Comparison of ENCODE assay signal across 20 cellular contexts in the genomic region with DNA sequence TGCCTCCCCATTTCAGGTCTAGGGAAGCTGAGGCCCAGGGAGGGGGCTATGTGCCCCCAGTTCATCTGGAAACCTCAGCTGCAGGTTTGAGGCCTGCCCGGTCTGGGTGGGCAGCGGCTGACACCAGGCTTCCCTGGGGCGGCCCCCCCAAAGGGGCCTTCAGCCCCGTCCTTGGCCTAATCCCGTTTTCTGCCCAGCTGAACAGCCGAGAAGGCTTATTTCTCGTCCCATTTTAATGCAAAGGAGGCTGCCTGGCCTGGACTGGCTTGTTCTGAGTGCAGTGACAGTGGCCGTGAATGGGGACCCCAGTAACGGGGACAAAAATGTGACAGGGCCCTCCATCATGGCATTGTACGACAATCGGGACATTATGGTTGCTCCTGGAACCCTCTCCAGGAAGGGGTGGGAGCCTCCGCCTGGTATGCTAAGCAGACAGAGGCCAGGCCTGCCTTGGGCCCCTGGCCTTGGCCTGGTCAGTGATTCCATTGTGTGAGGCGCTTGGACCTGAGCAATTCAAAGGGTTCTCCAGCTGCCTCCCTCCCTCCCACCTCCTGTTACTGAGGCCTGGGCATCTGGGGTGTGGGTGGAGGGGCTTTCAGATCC.
"Had no signal": no experiment of that assay in that cellular context is flagged by ENCODE, and none has a peak within 500 bp of the region (broad histone marks: within the 10 kb centered on the region; RNA-seq: fewer than 3 reads in every experiment).

No MANE protein-coding gene starts in this region.

- H3K4me3 Mint-ChIP-seq: activated CD4-positive, alpha-beta T cell treated with anti-CD3 and anti-CD28 coated beads, Interleukin-2, amount 10 ng/mL, durations not matched to agents 24 days and 14 days; activated naive CD8-positive, alpha-beta T cell treated with anti-CD3 and anti-CD28 coated beads for 36 hours; dendritic cell treated with granulocyte-macrophage colony-stimulating factor and Interleukin-4, amounts not matched to agents 40 ng/mL and 50 ng/mL, for 4 days; effector memory CD8-positive, alpha-beta T cell; naive thymus-derived CD4-positive, alpha-beta T cell; T-helper 2 cell treated with Interferon-gamma antibody and Interleukin-4, amounts not matched to agents 5 μg/mL and 100 μg/mL, for 36 hours had no signal

- H3K4me3 ChIP-seq: heart right ventricle, mucosa of descending colon, psoas muscle, sigmoid colon, spleen, stomach, thoracic aorta had no signal

- H3K9me3 Mint-ChIP-seq: activated CD4-positive, alpha-beta T cell treated with anti-CD3 and anti-CD28 coated beads, Interleukin-2, amount 10 ng/mL, durations not matched to agents 24 days and 14 days; activated naive CD8-positive, alpha-beta T cell treated with anti-CD3 and anti-CD28 coated beads for 36 hours; dendritic cell treated with granulocyte-macrophage colony-stimulating factor and Interleukin-4, amounts not matched to agents 40 ng/mL and 50 ng/mL, for 4 days; effector memory CD8-positive, alpha-beta T cell; naive thymus-derived CD4-positive, alpha-beta T cell; T-helper 2 cell treated with Interferon-gamma antibody and Interleukin-4, amounts not matched to agents 5 μg/mL and 100 μg/mL, for 36 hours had no signal

- FAIRE-seq: frontal cortex, islet of Langerhans had no signal

- H3K36me3 ChIP-seq: brain microvascular endothelial cell, heart right ventricle, sigmoid colon, spleen, stomach, thoracic aorta had no signal

- H3K27ac ChIP-seq: brain microvascular endothelial cell, epithelial cell of prostate, heart right ventricle, psoas muscle, sigmoid colon, spleen, stomach, thoracic aorta had no signal

- ATAC-seq: effector memory CD8-positive, alpha-beta T cell; heart right ventricle; left colon; mucosa of descending colon; naive thymus-derived CD4-positive, alpha-beta T cell; psoas muscle had no signal

- H3K36me3 Mint-ChIP-seq: activated naive CD8-positive, alpha-beta T cell treated with anti-CD3 and anti-CD28 coated beads for 36 hours; naive thymus-derived CD4-positive, alpha-beta T cell had no signal

- H3K27me3 ChIP-seq: brain microvascular endothelial cell had no signal

- H3K9me3 ChIP-seq: heart right ventricle, mucosa of descending colon, psoas muscle, sigmoid colon, spleen, stomach, thoracic aorta had no signal

- H3K4me1 ChIP-seq: psoas muscle, sigmoid colon had no signal

- DNase-seq: activated CD4-positive, alpha-beta T cell treated with anti-CD3 and anti-CD28 coated beads, Interleukin-2, amount 10 ng/mL, durations not matched to agents 24 days and 14 days; activated CD4-positive, CD25-positive, alpha-beta regulatory T cell; activated CD8-positive, alpha-beta memory T cell treated with anti-CD3 and anti-CD28 coated beads for 24 hours; activated naive CD8-positive, alpha-beta T cell treated with anti-CD3 and anti-CD28 coated beads for 36 hours; brain microvascular endothelial cell; effector memory CD8-positive, alpha-beta T cell; heart right ventricle; left colon; mucosa of descending colon; naive thymus-derived CD4-positive, alpha-beta T cell; psoas muscle; sigmoid colon; spleen; stomach had no signal

- H3K27ac Mint-ChIP-seq: activated CD4-positive, alpha-beta T cell treated with anti-CD3 and anti-CD28 coated beads, Interleukin-2, amount 10 ng/mL, durations not matched to agents 24 days and 14 days; activated naive CD8-positive, alpha-beta T cell treated with anti-CD3 and anti-CD28 coated beads for 36 hours; dendritic cell treated with granulocyte-macrophage colony-stimulating factor and Interleukin-4, amounts not matched to agents 40 ng/mL and 50 ng/mL, for 4 days; effector memory CD8-positive, alpha-beta T cell; naive thymus-derived CD4-positive, alpha-beta T cell; T-helper 2 cell treated with Interferon-gamma antibody and Interleukin-4, amounts not matched to agents 5 μg/mL and 100 μg/mL, for 36 hours had no signal

- H3K4me1 Mint-ChIP-seq: activated CD4-positive, alpha-beta T cell treated with anti-CD3 and anti-CD28 coated beads, Interleukin-2, amount 10 ng/mL, durations not matched to agents 24 days and 14 days; activated naive CD8-positive, alpha-beta T cell treated with anti-CD3 and anti-CD28 coated beads for 36 hours had no signal
